In genomic region chrX:152831391-152831790, GRCh38 we compare ENCODE assay signal across 8 cellular contexts.
A peak's percentile ranks its signal among the peaks of the same experiment; 100 is the strongest.
DNase-seq lines count a peak whose midpoint lies in the region; ATAC-seq and TF ChIP-seq lines count a peak whose summit lies in the region.

No MANE protein-coding gene starts in this region.

- peaks cover 40% of the 10 kb centered on the region for H3K36me3 Mint-ChIP-seq in nephron progenitor cell (ENCODE audit: low read depth)

- H3K4me1 Mint-ChIP-seq in nephron progenitor cell: peaks cover 40% of the 10 kb centered on the region

- H3K27me3 ChIP-seq in BLaER1: peaks cover 67% of the 10 kb centered on the region
- no peaks in the 10 kb centered on the region for H3K27me3 ChIP-seq in effector memory CD4-positive, alpha-beta T cell (replicated peaks; ENCODE audit: control insufficient read depth, insufficient read depth, low read length, poor library complexity, severe bottlenecking)

- peak overlapping the region; percentile 86 for H3K4me2 ChIP-seq in BLaER1

- H3K9me3 ChIP-seq in BLaER1: 0 out of 2 replicates have a peak, but pooled peaks cover under 1% of the 10 kb centered on the region
- H3K9me3 ChIP-seq in effector memory CD4-positive, alpha-beta T cell (ENCODE audit: control insufficient read depth, low read length): no peaks in the 10 kb centered on the region

- DNase-seq in LNCaP clone FGC (ENCODE audit: low read depth) (no peak), nephron progenitor cell (no peak), cerebellar cortex (ENCODE audit: low spot score) (no peak), NCI-H2081 treated with DMSO at 0.1 percent for 48 hours (lab: John Stamatoyannopoulos, UW) (no peak)
- no peak for DNase-seq in effector memory CD4-positive, alpha-beta T cell

- ATAC-seq in GM18502 (IDR thresholded peaks at IDR 0.05; ENCODE audit: poor library complexity, unreplicated experiment) (no peak), HG02973 (IDR thresholded peaks at IDR 0.05; ENCODE audit: unreplicated experiment) (no peak)

- no peak for TF ChIP-seq CTCF in LNCaP clone FGC (IDR thresholded peaks at IDR 0.05; ENCODE audit: control insufficient read depth, extremely low read depth, insufficient read depth)
- no peak for TF ChIP-seq CTCF in nephron progenitor cell (IDR thresholded peaks at IDR 0.05)

- no peaks in the 10 kb centered on the region for H3K27me3 Mint-ChIP-seq in nephron progenitor cell (ENCODE audit: low read depth, poor library complexity)

- H3K4me3 Mint-ChIP-seq in nephron progenitor cell: peak overlapping the region; percentile 98

- H3K9ac ChIP-seq in BLaER1: peak overlapping the region; percentile 83

- H3K4me3 ChIP-seq in BLaER1: peak overlapping the region; percentile 74
- H3K4me3 ChIP-seq in LNCaP clone FGC (ENCODE audit: low read depth, low read length): peak overlapping the region; percentile 71
- peak overlapping the region; percentile 58 for H3K4me3 ChIP-seq in effector memory CD4-positive, alpha-beta T cell (ENCODE audit: insufficient read depth, low read depth, low read length, poor library complexity, severe bottlenecking)

- H3K27ac ChIP-seq in BLaER1: peak overlapping the region; percentile 49
- H3K27ac ChIP-seq in effector memory CD4-positive, alpha-beta T cell (ENCODE audit: insufficient read depth, low read length, poor library complexity, severe bottlenecking): peak overlapping the region; percentile 69

- peaks cover 23% of the 10 kb centered on the region for H3K4me1 ChIP-seq in BLaER1
- H3K4me1 ChIP-seq in effector memory CD4-positive, alpha-beta T cell (ENCODE audit: control insufficient read depth, insufficient read depth, low read length, poor library complexity, severe bottlenecking): peaks cover 4% of the 10 kb centered on the region

- H4K20me1 ChIP-seq in BLaER1: peaks cover 32% of the 10 kb centered on the region; the same call in 1 of the 2 replicates

- H3K36me3 ChIP-seq in BLaER1: peaks cover 14% of the 10 kb centered on the region; the same call in 1 of the 2 replicates
- no peaks in the 10 kb centered on the region for H3K36me3 ChIP-seq in effector memory CD4-positive, alpha-beta T cell (ENCODE audit: control insufficient read depth, insufficient read depth, low read length)

- H3K9me3 Mint-ChIP-seq in nephron progenitor cell: peaks cover 62% of the 10 kb centered on the region

- peak overlapping the region; percentile 97 for H3K27ac Mint-ChIP-seq in nephron progenitor cell
